Comparison of ENCODE assay signal across 38 cellular contexts in genomic region chr17:20289984-20290383, GRCh38.
"Had no signal": no experiment of that assay in that cellular context is flagged by ENCODE, and none has a peak within 500 bp of the region (broad histone marks: within the 10 kb centered on the region; RNA-seq: fewer than 3 reads in every experiment).

No MANE protein-coding gene starts in this region.

- FAIRE-seq: astrocyte, TTC549 had no signal

- H3K4me1 Mint-ChIP-seq: activated B cell treated with CpG ODN at 0.5 μM for 24 hours; activated T-helper 17 cell treated with anti-CD3 and anti-CD28 coated beads, Interleukin-2, amount 50 U/mL, for 72 hours had no signal

- H3K27me3 ChIP-seq: adrenal gland, body of pancreas, brain microvascular endothelial cell, breast epithelium had no signal

- H3K36me3 Mint-ChIP-seq: activated CD4-positive, alpha-beta memory T cell treated with anti-CD3 and anti-CD28 coated beads for 36 hours had no signal

- H3K36me3 ChIP-seq: adrenal gland, brain microvascular endothelial cell, breast epithelium had no signal

- H3K27ac ChIP-seq: adrenal gland, body of pancreas, brain microvascular endothelial cell, breast epithelium, VCaP had no signal

- ATAC-seq: activated CD8-positive, alpha-beta T cell treated with anti-CD3 and anti-CD28 coated beads for 36 hours; activated naive CD4-positive, alpha-beta T cell treated with anti-CD3 and anti-CD28 coated beads, Interleukin-2, amount 50 U/mL, for 72 hours; activated T-cell treated with anti-CD3 and anti-CD28 coated beads, Interleukin-2, amount 50 U/mL, for 4 hours; activated T-cell treated with anti-CD3 and anti-CD28 coated beads, Interleukin-2, amount 50 U/mL, for 72 hours; activated T-helper 17 cell treated with anti-CD3 and anti-CD28 coated beads, Interleukin-2, amount 50 U/mL, for 72 hours; body of pancreas had no signal

- H3K9me3 Mint-ChIP-seq: activated B cell treated with CpG ODN at 0.5 μM for 24 hours; activated CD4-positive, alpha-beta memory T cell treated with anti-CD3 and anti-CD28 coated beads for 36 hours; activated CD4-positive, alpha-beta T cell treated with anti-CD3 and anti-CD28 coated beads, Interleukin-2, amount 10 ng/mL, durations not matched to agents 24 days and 14 days; activated naive CD4-positive, alpha-beta T cell treated with anti-CD3 and anti-CD28 coated beads for 36 hours; activated T-cell treated with anti-CD3 and anti-CD28 coated beads, Interleukin-2, amount 50 U/mL, for 4 hours; activated T-helper 17 cell treated with anti-CD3 and anti-CD28 coated beads, Interleukin-2, amount 50 U/mL, for 72 hours; T-helper 1 cell treated with Interleukin-12 subunit alpha and Interleukin-12 subunit beta and Interleukin-4 antibody, amounts not matched to agents 30 μg/mL and 1 μg/mL, for 36 hours; T-helper 2 cell treated with Interferon-gamma antibody and Interleukin-4, amounts not matched to agents 5 μg/mL and 100 μg/mL, for 36 hours had no signal

- H3K27ac Mint-ChIP-seq: activated B cell treated with CpG ODN at 0.5 μM for 24 hours; activated CD4-positive, alpha-beta memory T cell treated with anti-CD3 and anti-CD28 coated beads for 36 hours; activated CD4-positive, alpha-beta T cell treated with anti-CD3 and anti-CD28 coated beads, Interleukin-2, amount 10 ng/mL, durations not matched to agents 24 days and 14 days; activated CD8-positive, alpha-beta T cell treated with anti-CD3 and anti-CD28 coated beads for 36 hours; activated naive CD4-positive, alpha-beta T cell treated with anti-CD3 and anti-CD28 coated beads for 36 hours; activated naive CD4-positive, alpha-beta T cell treated with anti-CD3 and anti-CD28 coated beads, Interleukin-2, amount 50 U/mL, for 72 hours; activated naive CD8-positive, alpha-beta T cell treated with anti-CD3 and anti-CD28 coated beads, Interleukin-2, amount 10 ng/mL, durations not matched to agents 7 days and 5 days; activated T-cell treated with anti-CD3 and anti-CD28 coated beads, Interleukin-2, amount 50 U/mL, for 72 hours; activated T-helper 1 cell treated with anti-CD3 and anti-CD28 coated beads, Interleukin-12 subunit alpha, Interleukin-12 subunit beta, Interleukin-2, Interleukin-4 antibody, amounts not matched to agents 30 ng/mL and 10 ng/mL and 1 ng/mL, durations not matched to agents 14 hours and 24 hours and 36 hours; activated T-helper 17 cell treated with anti-CD3 and anti-CD28 coated beads, Interleukin-2, amount 50 U/mL, for 72 hours; T-helper 1 cell treated with Interleukin-12 subunit alpha and Interleukin-12 subunit beta and Interleukin-4 antibody, amounts not matched to agents 30 μg/mL and 1 μg/mL, for 36 hours; T-helper 2 cell treated with Interferon-gamma antibody and Interleukin-4, amounts not matched to agents 5 μg/mL and 100 μg/mL, for 36 hours had no signal

- H3K9me3 ChIP-seq: adrenal gland, body of pancreas, breast epithelium had no signal

- DNase-seq: activated B cell treated with CpG ODN at 0.5 μM for 24 hours; activated CD4-positive, alpha-beta memory T cell treated with anti-CD3 and anti-CD28 coated beads for 36 hours; activated CD4-positive, alpha-beta T cell treated with anti-CD3 and anti-CD28 coated beads for 4 hours; activated CD4-positive, alpha-beta T cell treated with anti-CD3 and anti-CD28 coated beads, Interleukin-2, amount 10 ng/mL, durations not matched to agents 24 days and 14 days; activated CD4-positive, alpha-beta T cell treated with anti-CD3 and anti-CD28 coated beads, Interleukin-2, amount 50 U/mL, for 1 hour; activated CD4-positive, alpha-beta T cell treated with anti-CD3 and anti-CD28 coated beads, Interleukin-2, amount 50 U/mL, for 4 hours; activated CD4-positive, CD25-positive, alpha-beta regulatory T cell treated with anti-CD3 and anti-CD28 coated beads, Interleukin-2, amount 50 U/mL, for 72 hours; activated CD8-positive, alpha-beta memory T cell treated with anti-CD3 and anti-CD28 coated beads, Interleukin-2, amount 50 U/mL, for 4 hours; activated CD8-positive, alpha-beta T cell treated with anti-CD3 and anti-CD28 coated beads for 36 hours; activated effector memory CD4-positive, alpha-beta T cell treated with anti-CD3 and anti-CD28 coated beads, Interleukin-2, amount 50 U/mL, for 16 hours; activated gamma-delta T cell treated with Interleukin-2 at 50 U/mL for 16 hours; activated naive CD4-positive, alpha-beta T cell; activated naive CD4-positive, alpha-beta T cell treated with anti-CD3 and anti-CD28 coated beads for 36 hours; activated naive CD4-positive, alpha-beta T cell treated with anti-CD3 and anti-CD28 coated beads, Interleukin-2, amount 50 U/mL, for 16 hours; activated naive CD8-positive, alpha-beta T cell treated with anti-CD3 and anti-CD28 coated beads, Interleukin-2, amount 10 ng/mL, durations not matched to agents 7 days and 5 days; activated T-cell treated with anti-CD3 and anti-CD28 coated beads for 4 hours; activated T-cell treated with anti-CD3 and anti-CD28 coated beads, Interleukin-2, amount 50 U/mL, for 1 hour; activated T-cell treated with anti-CD3 and anti-CD28 coated beads, Interleukin-2, amount 50 U/mL, for 4 hours; activated T-cell treated with anti-CD3 and anti-CD28 coated beads, Interleukin-2, amount 50 U/mL, for 72 hours; amniotic stem cell; aorta; body of pancreas; brain microvascular endothelial cell; central memory CD4-positive, alpha-beta T cell; SW 1271; T-helper 1 cell; T-helper 2 cell; T-helper 9 cell had no signal

- H3K4me3 Mint-ChIP-seq: activated B cell treated with CpG ODN at 0.5 μM for 24 hours; activated CD4-positive, alpha-beta memory T cell treated with anti-CD3 and anti-CD28 coated beads for 36 hours; activated CD4-positive, alpha-beta T cell treated with anti-CD3 and anti-CD28 coated beads, Interleukin-2, amount 10 ng/mL, durations not matched to agents 24 days and 14 days; activated CD8-positive, alpha-beta T cell treated with anti-CD3 and anti-CD28 coated beads for 36 hours; activated naive CD4-positive, alpha-beta T cell treated with anti-CD3 and anti-CD28 coated beads for 36 hours; activated naive CD8-positive, alpha-beta T cell treated with anti-CD3 and anti-CD28 coated beads, Interleukin-2, amount 10 ng/mL, durations not matched to agents 7 days and 5 days; activated T-cell treated with anti-CD3 and anti-CD28 coated beads, Interleukin-2, amount 50 U/mL, for 4 hours; activated T-cell treated with anti-CD3 and anti-CD28 coated beads, Interleukin-2, amount 50 U/mL, for 72 hours; activated T-helper 1 cell treated with anti-CD3 and anti-CD28 coated beads, Interleukin-12 subunit alpha, Interleukin-12 subunit beta, Interleukin-2, Interleukin-4 antibody, amounts not matched to agents 30 ng/mL and 10 ng/mL and 1 ng/mL, durations not matched to agents 14 hours and 24 hours and 36 hours; activated T-helper 17 cell treated with anti-CD3 and anti-CD28 coated beads, Interleukin-2, amount 50 U/mL, for 72 hours; T-helper 1 cell treated with Interleukin-12 subunit alpha and Interleukin-12 subunit beta and Interleukin-4 antibody, amounts not matched to agents 30 μg/mL and 1 μg/mL, for 36 hours; T-helper 2 cell treated with Interferon-gamma antibody and Interleukin-4, amounts not matched to agents 5 μg/mL and 100 μg/mL, for 36 hours had no signal

- H3K4me3 ChIP-seq: adrenal gland, body of pancreas, breast epithelium had no signal

- H3K4me1 ChIP-seq: adrenal gland, body of pancreas, breast epithelium had no signal

- H3K27me3 Mint-ChIP-seq: activated B cell treated with CpG ODN at 0.5 μM for 24 hours; activated CD4-positive, alpha-beta memory T cell treated with anti-CD3 and anti-CD28 coated beads for 36 hours; activated CD4-positive, alpha-beta T cell treated with anti-CD3 and anti-CD28 coated beads, Interleukin-2, amount 10 ng/mL, durations not matched to agents 24 days and 14 days; activated CD8-positive, alpha-beta T cell treated with anti-CD3 and anti-CD28 coated beads for 36 hours; activated naive CD8-positive, alpha-beta T cell treated with anti-CD3 and anti-CD28 coated beads, Interleukin-2, amount 10 ng/mL, durations not matched to agents 7 days and 5 days; activated T-helper 17 cell treated with anti-CD3 and anti-CD28 coated beads, Interleukin-2, amount 50 U/mL, for 72 hours had no signal
